19 cellular contexts compared by ENCODE assay signal in genomic region chr11:113911491-113911890, GRCh38. TPM values are rescaled to one million over a fixed set of nuclear protein-coding genes. Genes with fewer than 3 reads are reported as not detected.
"Had no signal": no experiment of that assay in that cellular context is flagged by ENCODE, and none has a peak within 500 bp of the region (broad histone marks: within the 10 kb centered on the region; RNA-seq: fewer than 3 reads in every experiment).

No MANE protein-coding gene starts in this region.

RNA-seq across cellular contexts. Expression of gene HTR3B, which starts 6.9 kb away (rescaled TPM):
- total RNA-seq: activated naive CD4-positive, alpha-beta T cell treated with anti-CD3 and anti-CD28 coated beads for 36 hours; activated naive CD4-positive, alpha-beta T cell treated with anti-CD3 and anti-CD28 coated beads, Interleukin-2, amount 50 U/mL, for 72 hours; activated naive CD8-positive, alpha-beta T cell treated with anti-CD3 and anti-CD28 coated beads for 36 hours; activated naive CD8-positive, alpha-beta T cell treated with anti-CD3 and anti-CD28 coated beads, Interleukin-2, amount 10 ng/mL, durations not matched to agents 7 days and 5 days; activated T-cell treated with anti-CD3 and anti-CD28 coated beads, Interleukin-2, amount 50 U/mL, for 4 hours; activated T-cell treated with anti-CD3 and anti-CD28 coated beads, Interleukin-2, amount 50 U/mL, for 72 hours; activated T-helper 1 cell treated with anti-CD3 and anti-CD28 coated beads, Interleukin-12 subunit alpha, Interleukin-12 subunit beta, Interleukin-2, Interleukin-4 antibody, amounts not matched to agents 30 ng/mL and 10 ng/mL and 1 ng/mL, durations not matched to agents 14 hours and 24 hours and 36 hours; activated T-helper 17 cell treated with anti-CD3 and anti-CD28 coated beads, Interleukin-2, amount 50 U/mL, for 72 hours; activated T-helper 2 cell treated with anti-CD3 and anti-CD28 coated beads, Interferon-gamma antibody, Interleukin-2, Interleukin-4, amounts not matched to agents 10 μg/mL and 5 μg/mL and 100 μg/mL, durations not matched to agents 14 hours and 24 hours and 36 hours; adrenal gland; aorta; ascending aorta; astrocyte; body of pancreas; breast epithelium; bronchial epithelial cell; cardiac muscle cell; cardiac septum had no signal
- polyA plus RNA-seq: adipose tissue, adrenal gland, aorta, cardiac muscle cell had no signal
